In genomic region chr4:1981251-1982055, GRCh38 we compare ENCODE assay signal across 1 cellular context.
TF ChIP-seq lines count a peak whose summit lies in the region.

No MANE protein-coding gene starts in this region.

TF ChIP-seq in SK-N-SH treated with all-trans-retinoic acid at 6 μM for 48 hours, 23 proteins besides CTCF, POLR2A, EP300 and RAD21 (continued from another document):
- TF ChIP-seq, protein P1, sequence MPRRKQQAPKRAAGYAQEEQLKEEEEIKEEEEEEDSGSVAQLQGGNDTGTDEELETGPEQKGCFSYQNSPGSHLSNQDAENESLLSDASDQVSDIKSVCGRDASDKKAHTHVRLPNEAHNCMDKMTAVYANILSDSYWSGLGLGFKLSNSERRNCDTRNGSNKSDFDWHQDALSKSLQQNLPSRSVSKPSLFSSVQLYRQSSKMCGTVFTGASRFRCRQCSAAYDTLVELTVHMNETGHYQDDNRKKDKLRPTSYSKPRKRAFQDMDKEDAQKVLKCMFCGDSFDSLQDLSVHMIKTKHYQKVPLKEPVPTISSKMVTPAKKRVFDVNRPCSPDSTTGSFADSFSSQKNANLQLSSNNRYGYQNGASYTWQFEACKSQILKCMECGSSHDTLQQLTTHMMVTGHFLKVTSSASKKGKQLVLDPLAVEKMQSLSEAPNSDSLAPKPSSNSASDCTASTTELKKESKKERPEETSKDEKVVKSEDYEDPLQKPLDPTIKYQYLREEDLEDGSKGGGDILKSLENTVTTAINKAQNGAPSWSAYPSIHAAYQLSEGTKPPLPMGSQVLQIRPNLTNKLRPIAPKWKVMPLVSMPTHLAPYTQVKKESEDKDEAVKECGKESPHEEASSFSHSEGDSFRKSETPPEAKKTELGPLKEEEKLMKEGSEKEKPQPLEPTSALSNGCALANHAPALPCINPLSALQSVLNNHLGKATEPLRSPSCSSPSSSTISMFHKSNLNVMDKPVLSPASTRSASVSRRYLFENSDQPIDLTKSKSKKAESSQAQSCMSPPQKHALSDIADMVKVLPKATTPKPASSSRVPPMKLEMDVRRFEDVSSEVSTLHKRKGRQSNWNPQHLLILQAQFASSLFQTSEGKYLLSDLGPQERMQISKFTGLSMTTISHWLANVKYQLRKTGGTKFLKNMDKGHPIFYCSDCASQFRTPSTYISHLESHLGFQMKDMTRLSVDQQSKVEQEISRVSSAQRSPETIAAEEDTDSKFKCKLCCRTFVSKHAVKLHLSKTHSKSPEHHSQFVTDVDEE (CRISPR knock-in tag; IDR thresholded peaks at IDR 0.05): no peak
- TF ChIP-seq TOX (CRISPR knock-in tag; IDR thresholded peaks at IDR 0.05; ENCODE audit: borderline replicate concordance): no peak
- no peak for TF ChIP-seq ISL1 (CRISPR knock-in tag; IDR thresholded peaks at IDR 0.05)
- no peak for TF ChIP-seq PATZ1 (CRISPR knock-in tag; IDR thresholded peaks at IDR 0.05; ENCODE audit: borderline replicate concordance)
